Comparison of ENCODE assay signal across 17 cellular contexts in the genomic region with DNA sequence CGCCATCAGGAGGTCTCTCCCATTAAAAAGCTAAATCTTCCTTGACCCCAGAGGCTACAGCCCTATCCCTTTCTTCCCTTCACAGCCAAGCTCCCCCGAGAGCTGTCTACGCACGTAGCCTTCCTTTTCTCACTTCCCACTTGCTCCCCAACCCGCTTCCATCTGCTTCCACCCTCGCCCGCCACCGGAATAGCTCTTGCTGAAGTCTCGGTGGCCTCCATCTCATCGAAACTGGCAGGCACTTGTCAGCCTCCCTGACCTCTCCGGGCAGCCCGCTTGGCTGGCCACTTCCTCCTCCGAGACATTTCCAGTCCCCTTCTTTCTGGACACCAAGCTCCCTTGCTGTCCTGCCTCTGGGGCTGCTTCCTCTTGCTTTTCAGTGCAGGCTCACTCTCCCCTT. TPM values are rescaled to one million over a fixed set of nuclear protein-coding genes. Genes with fewer than 3 reads are reported as not detected.
DNase-seq lines count a peak whose midpoint lies in the region.
"Had no signal": no experiment of that assay in that cellular context is flagged by ENCODE, and none has a peak within 500 bp of the region (broad histone marks: within the 10 kb centered on the region; RNA-seq: fewer than 3 reads in every experiment).

No MANE protein-coding gene starts in this region.

- DNase-seq in Karpas-422: peak; percentile 32
- peak; percentile 1 for DNase-seq in left kidney (ENCODE audit: low read depth, low spot score)
- peak in 8 of 10 donors; percentile 35 to 92 (median 64) for DNase-seq in posterior cingulate gyrus
- no peak for DNase-seq in SIG-M5 treated with dmso at 0.1 percent for 504 hours (lab: John Stamatoyannopoulos, UW; ENCODE audit: unreplicated experiment)
- DNase-seq in activated gamma-delta T cell treated with Interleukin-2 at 50 U/mL for 16 hours: no peak
- DNase-seq in NCI-H187 (lab: John Stamatoyannopoulos, UW): no peak
- DNase-seq: activated T-cell treated with anti-CD3 and anti-CD28 coated beads, Interleukin-2, amount 50 U/mL, for 72 hours; DMS79 treated with DMSO at 0.1 percent for 48 hours; mesenchymal stem cell; MM.1S; naive thymus-derived CD8-positive, alpha-beta T cell; NCI-H2029; NCI-H524; stimulated activated CD8-positive, alpha-beta memory T cell treated with anti-CD3 and anti-CD28 coated beads, Interleukin-4, amount 100 ng/mL, for 48 hours; testis had no signal

- H4K20me1 ChIP-seq in Karpas-422 (ENCODE audit: insufficient read depth, low read depth, low read length): no peaks in the 10 kb centered on the region

- H3K27me3 ChIP-seq in Karpas-422 (ENCODE audit: low read length): no peaks in the 10 kb centered on the region
- H3K27me3 ChIP-seq: testis had no signal

- H2AFZ ChIP-seq in Karpas-422 (ENCODE audit: low read length): no peak overlapping the region

- no peak overlapping the region for H3K9ac ChIP-seq in Karpas-422 (ENCODE audit: low read length)

- intact Hi-C loops in posterior cingulate gyrus (cut with DNase I): no loop called here

- H3K27ac ChIP-seq in Karpas-422 (ENCODE audit: low read length) (no peak overlapping the region), angular gyrus (ENCODE audit: low read depth, low read length) (peak overlapping the region; percentile 5)
- H3K27ac ChIP-seq: coronary artery, testis had no signal

- H3K4me3 ChIP-seq in Karpas-422 (ENCODE audit: low read length): no peak overlapping the region
- H3K4me3 ChIP-seq: coronary artery, testis had no signal

- H3K4me2 ChIP-seq in Karpas-422 (ENCODE audit: low read depth, low read length, poor library complexity, severe bottlenecking): no peak overlapping the region

- H3K36me3 ChIP-seq in Karpas-422 (ENCODE audit: insufficient read depth, low read length): no peaks in the 10 kb centered on the region

- H3K4me1 ChIP-seq in Karpas-422 (ENCODE audit: low read length): no peaks in the 10 kb centered on the region
- H3K4me1 ChIP-seq: testis had no signal

- H3K9me3 ChIP-seq in Karpas-422 (ENCODE audit: low read length): no peaks in the 10 kb centered on the region
- H3K9me3 ChIP-seq: testis had no signal

- no peaks in the 10 kb centered on the region for H3K9me2 ChIP-seq in Karpas-422 (replicated peaks; ENCODE audit: insufficient read depth, low read length)

- H3K79me2 ChIP-seq in Karpas-422 (ENCODE audit: low read length): no peaks in the 10 kb centered on the region

RNA-seq across cellular contexts. Expression of a gene that starts 10.7 kb away (rescaled TPM):
- 7.6 and 19.9 TPM in 2 replicates for total RNA-seq in Karpas-422 (2014; rRNA removed; shearing (Covaris generic); ENCODE audit: low replicate concordance)

RNA-seq across cellular contexts. Expression of a gene that starts 19.6 kb away (rescaled TPM):
- 72.4 and 119 TPM in 2 replicates for total RNA-seq in Karpas-422 (2014; rRNA removed; shearing (Covaris generic); ENCODE audit: low replicate concordance)

RNA-seq across cellular contexts. Expression of a gene that starts 44.7 kb away (rescaled TPM):
- total RNA-seq in Karpas-422 (2014; rRNA removed; shearing (Covaris generic); ENCODE audit: low replicate concordance): 6.8 and 15.2 TPM in 2 replicates

Comparison
In these comparisons a context has a peak if more than half of its experiments do, and no peak if none do; other contexts are left out.
1. DNase-seq: peak in Karpas-422 (single experiment), left kidney (single experiment) and posterior cingulate gyrus (8 of 10); none in SIG-M5 treated with dmso at 0.1 percent for 504 hours (single experiment), activated gamma-delta T cell treated with Interleukin-2 at 50 U/mL for 16 hours (single experiment) and NCI-H187 (0 of 2).